Comparison of ENCODE assay signal across 25 cellular contexts in genomic region chr1:31327381-31327780, GRCh38. TPM values are rescaled to one million over a fixed set of nuclear protein-coding genes. Genes with fewer than 3 reads are reported as not detected.
DNase-seq lines count a peak whose midpoint lies in the region; ATAC-seq and TF ChIP-seq lines count a peak whose summit lies in the region.
"Had no signal": no experiment of that assay in that cellular context is flagged by ENCODE, and none has a peak within 500 bp of the region (broad histone marks: within the 10 kb centered on the region; RNA-seq: fewer than 3 reads in every experiment).

No MANE protein-coding gene starts in this region.

- peak; percentile 14 for DNase-seq in LHCN-M2 (ENCODE audit: low read depth)
- peak; percentile 72 for DNase-seq in mammary epithelial cell
- DNase-seq in fibroblast of villous mesenchyme (ENCODE audit: low read depth) = peak; percentile 69
- peak; percentile 18 for DNase-seq in stromal cell of bone marrow (ENCODE audit: low read depth)
- no peak for DNase-seq in sciatic nerve (ENCODE audit: low spot score)
- DNase-seq in activated T-cell treated with anti-CD3 and anti-CD28 coated beads, Interleukin-2, amount 50 U/mL, for 48 hours = no peak
- DNase-seq in activated T-helper 1 cell treated with anti-CD3 and anti-CD28 coated beads, Interleukin-12 subunit alpha, Interleukin-12 subunit beta, Interleukin-2, Interleukin-4 antibody, amounts not matched to agents 30 ng/mL and 10 ng/mL and 1 ng/mL, durations not matched to agents 14 hours and 24 hours and 36 hours (ENCODE audit: low spot score) = no peak
- DNase-seq: activated CD4-positive, CD25-positive, alpha-beta regulatory T cell treated with anti-CD3 and anti-CD28 coated beads, Interleukin-2, amount 50 U/mL, for 72 hours; activated CD8-positive, alpha-beta memory T cell treated with anti-CD3 and anti-CD28 coated beads for 24 hours; activated T-cell treated with anti-CD3 and anti-CD28 coated beads, Interleukin-2, amount 50 U/mL, for 72 hours; cortex of kidney; head of caudate nucleus; Kasumi-1; left ventricle myocardium inferior; NCI-H1092 treated with DMSO at 0.1 percent for 48 hours; NCI-H2029 treated with DMSO at 0.1 percent for 48 hours; NCI-H510A; small intestine; stimulated activated CD4-positive, alpha-beta T cell treated with anti-CD3 and anti-CD28 coated beads, Interleukin-2, amount 100 ng/mL, for 48 hours; stimulated activated naive CD4-positive, alpha-beta T cell treated with Interleukin-2 at 50 U/mL for 16 hours; tibial artery had no signal

- no peaks in the 10 kb centered on the region for H3K27me3 ChIP-seq in mammary epithelial cell (ENCODE audit: insufficient read depth, low read length)
- H3K27me3 ChIP-seq: tibial artery had no signal

- H2AFZ ChIP-seq in mammary epithelial cell (ENCODE audit: low read depth, low read length) = peak overlapping the region; percentile 76

- H3K4me3 Mint-ChIP-seq in activated T-helper 1 cell treated with anti-CD3 and anti-CD28 coated beads, Interleukin-12 subunit alpha, Interleukin-12 subunit beta, Interleukin-2, Interleukin-4 antibody, amounts not matched to agents 30 ng/mL and 10 ng/mL and 1 ng/mL, durations not matched to agents 14 hours and 24 hours and 36 hours = no peak overlapping the region
- H3K4me3 Mint-ChIP-seq: activated T-cell treated with anti-CD3 and anti-CD28 coated beads, Interleukin-2, amount 50 U/mL, for 72 hours had no signal

- H3K27ac Mint-ChIP-seq in activated T-helper 1 cell treated with anti-CD3 and anti-CD28 coated beads, Interleukin-12 subunit alpha, Interleukin-12 subunit beta, Interleukin-2, Interleukin-4 antibody, amounts not matched to agents 30 ng/mL and 10 ng/mL and 1 ng/mL, durations not matched to agents 14 hours and 24 hours and 36 hours = no peak overlapping the region
- H3K27ac Mint-ChIP-seq: activated T-cell treated with anti-CD3 and anti-CD28 coated beads, Interleukin-2, amount 50 U/mL, for 72 hours; progenitor cell of endocrine pancreas had no signal

- TF ChIP-seq CTCF in mammary epithelial cell (conservative IDR thresholded peaks at IDR 0.05 in 1 of 2, IDR thresholded peaks at IDR 0.05 in 1 of 2; ENCODE audit: extremely low read depth in 1 of 2, insufficient read depth in 1 of 2, low read depth in 1 of 2, low read length in 2 of 2) (no peak), fibroblast of villous mesenchyme (IDR thresholded peaks at IDR 0.05; ENCODE audit: insufficient read depth, low read depth, low read length) (no peak)

- H3K9me3 Mint-ChIP-seq in activated T-helper 1 cell treated with anti-CD3 and anti-CD28 coated beads, Interleukin-12 subunit alpha, Interleukin-12 subunit beta, Interleukin-2, Interleukin-4 antibody, amounts not matched to agents 30 ng/mL and 10 ng/mL and 1 ng/mL, durations not matched to agents 14 hours and 24 hours and 36 hours = no peaks in the 10 kb centered on the region
- H3K9me3 Mint-ChIP-seq: activated naive CD4-positive, alpha-beta T cell treated with anti-CD3 and anti-CD28 coated beads, Interleukin-2, amount 50 U/mL, for 72 hours; activated T-cell treated with anti-CD3 and anti-CD28 coated beads, Interleukin-2, amount 50 U/mL, for 72 hours had no signal

- intact Hi-C loops in mammary epithelial cell (cut with micrococcal nuclease) = loop anchor here (2.0 kb wide), 1 partner anchor 143 kb away; no protein-coding TSS in a partner anchor
- intact Hi-C loops in sciatic nerve (cut with DNase I) = no loop called here
- intact Hi-C loops in activated T-helper 1 cell treated with anti-CD3 and anti-CD28 coated beads, Interleukin-12 subunit alpha, Interleukin-12 subunit beta, Interleukin-2, Interleukin-4 antibody, amounts not matched to agents 30 ng/mL and 10 ng/mL and 1 ng/mL, durations not matched to agents 14 hours and 24 hours and 36 hours (cut with micrococcal nuclease) = no loop called here

- no peak for ATAC-seq in sciatic nerve
- ATAC-seq: activated naive CD4-positive, alpha-beta T cell treated with anti-CD3 and anti-CD28 coated beads, Interleukin-2, amount 50 U/mL, for 72 hours; activated T-cell treated with anti-CD3 and anti-CD28 coated beads, Interleukin-2, amount 50 U/mL, for 72 hours had no signal

- H4K20me1 ChIP-seq in mammary epithelial cell (ENCODE audit: insufficient read depth, low read length) = no peaks in the 10 kb centered on the region

- H3K4me1 Mint-ChIP-seq in activated T-helper 1 cell treated with anti-CD3 and anti-CD28 coated beads, Interleukin-12 subunit alpha, Interleukin-12 subunit beta, Interleukin-2, Interleukin-4 antibody, amounts not matched to agents 30 ng/mL and 10 ng/mL and 1 ng/mL, durations not matched to agents 14 hours and 24 hours and 36 hours (ENCODE audit: low read depth) = no peaks in the 10 kb centered on the region

- peaks cover 11% of the 10 kb centered on the region for H3K4me1 ChIP-seq in mammary epithelial cell (ENCODE audit: insufficient read depth, low read length)
- H3K4me1 ChIP-seq: HAP-1, tibial artery had no signal

- in situ Hi-C loops in mammary epithelial cell (cut with MboI; ENCODE audit: low sequenced_read_pairs in 2 of 2) = no loop called here

- H3K27me3 Mint-ChIP-seq in activated T-helper 1 cell treated with anti-CD3 and anti-CD28 coated beads, Interleukin-12 subunit alpha, Interleukin-12 subunit beta, Interleukin-2, Interleukin-4 antibody, amounts not matched to agents 30 ng/mL and 10 ng/mL and 1 ng/mL, durations not matched to agents 14 hours and 24 hours and 36 hours (ENCODE audit: insufficient read depth) = no peaks in the 10 kb centered on the region
- H3K27me3 Mint-ChIP-seq: progenitor cell of endocrine pancreas had no signal

- peaks cover 2% of the 10 kb centered on the region for H3K36me3 Mint-ChIP-seq in activated T-helper 1 cell treated with anti-CD3 and anti-CD28 coated beads, Interleukin-12 subunit alpha, Interleukin-12 subunit beta, Interleukin-2, Interleukin-4 antibody, amounts not matched to agents 30 ng/mL and 10 ng/mL and 1 ng/mL, durations not matched to agents 14 hours and 24 hours and 36 hours (ENCODE audit: low read depth)

- no TSS peak for BruUV-seq in mammary epithelial cell (replicated peaks; lab: Mats Ljungman, UMichigan)

- no peak overlapping the region for H3K4me3 ChIP-seq in mammary epithelial cell (replicated peaks in 1 of 3; ENCODE audit: insufficient read depth in 1 of 3, low read depth in 2 of 3, low read length in 3 of 3)
- no peak overlapping the region for H3K4me3 ChIP-seq in fibroblast of villous mesenchyme (ENCODE audit: low read depth, low read length)
- H3K4me3 ChIP-seq: HAP-1, left ventricle myocardium inferior, tibial artery had no signal

- no peak overlapping the region for H3K9ac ChIP-seq in mammary epithelial cell (ENCODE audit: insufficient read depth, low read length)

- no peaks in the 10 kb centered on the region for H3K9me3 ChIP-seq in mammary epithelial cell (replicated peaks; ENCODE audit: insufficient read depth, low read length)
- H3K9me3 ChIP-seq: HAP-1, left ventricle myocardium inferior, tibial artery had no signal

- H3K79me2 ChIP-seq in mammary epithelial cell (ENCODE audit: insufficient read depth, low read length) = no peaks in the 10 kb centered on the region

- CTCF ChIA-PET in mammary epithelial cell (lab: Charles Lee; ENCODE audit: low non-redundant PET) = interaction anchor here (0.6 kb wide), 1 partner anchor 15 kb away, joined by 4 read pairs; no protein-coding TSS in a partner anchor

- H3K36me3 ChIP-seq in mammary epithelial cell (ENCODE audit: insufficient read depth, low read length) = peaks cover 2% of the 10 kb centered on the region
- H3K36me3 ChIP-seq: HAP-1 had no signal

- 21% methylated on average over 3 of the region's 3 CpGs for WGBS in mammary epithelial cell (ENCODE audit: low coverage, missing lambda C conversion rate)

- H3K27ac ChIP-seq in mammary epithelial cell (ENCODE audit: insufficient read depth, low read depth, low read length) = peak overlapping the region; percentile 69
- H3K27ac ChIP-seq: left ventricle myocardium inferior, tibial artery had no signal

- H3K4me2 ChIP-seq in mammary epithelial cell (ENCODE audit: insufficient read depth, low read depth, low read length) = peak overlapping the region; percentile 66

- dilution Hi-C loops in mammary epithelial cell (cut with HindIII; ENCODE audit: low sequenced_read_pairs) = no loop called here

RNA-seq across cellular contexts. Expression of gene ZCCHC17, which starts 30.5 kb away (rescaled TPM):
- total RNA-seq in LHCN-M2 (2014; rRNA removed) (38.5 and 47.6 TPM in 2 replicates), mammary epithelial cell (10 to 100 TPM; 47.5 to 49.7 TPM), fibroblast of villous mesenchyme (25.4 and 45.3 TPM in 2 replicates), sciatic nerve (27.1 TPM)
- polyA plus RNA-seq in LHCN-M2 (2012) = 45.1 TPM
- 65.7 TPM for polyA plus RNA-seq in mammary epithelial cell
- polyA minus RNA-seq in mammary epithelial cell = 39.7 TPM
- total RNA-seq in activated T-helper 1 cell treated with anti-CD3 and anti-CD28 coated beads, Interleukin-12 subunit alpha, Interleukin-12 subunit beta, Interleukin-2, Interleukin-4 antibody, amounts not matched to agents 30 ng/mL and 10 ng/mL and 1 ng/mL, durations not matched to agents 14 hours and 24 hours and 36 hours = 24.1 and 24.7 TPM in 2 replicates

RNA-seq across cellular contexts. Expression of gene SNRNP40, which starts 30.8 kb away (rescaled TPM):
- total RNA-seq in LHCN-M2 (2014; rRNA removed) (90.3 and 96.7 TPM in 2 replicates), mammary epithelial cell (10 to 100 TPM; 50.9 to 69.8 TPM), fibroblast of villous mesenchyme (85.7 and 114 TPM in 2 replicates), sciatic nerve (39.5 TPM)
- polyA plus RNA-seq in LHCN-M2 (2012) = 38.3 TPM
- polyA plus RNA-seq in mammary epithelial cell = 60.2 TPM
- polyA minus RNA-seq in mammary epithelial cell = 77.9 TPM
- total RNA-seq in activated T-helper 1 cell treated with anti-CD3 and anti-CD28 coated beads, Interleukin-12 subunit alpha, Interleukin-12 subunit beta, Interleukin-2, Interleukin-4 antibody, amounts not matched to agents 30 ng/mL and 10 ng/mL and 1 ng/mL, durations not matched to agents 14 hours and 24 hours and 36 hours = 118 and 119 TPM in 2 replicates

RNA-seq across cellular contexts. Expression of gene FABP3, which starts 45.5 kb away (rescaled TPM):
- total RNA-seq in LHCN-M2 (2014; rRNA removed) = 5.1 and 10.2 TPM in 2 replicates
- polyA plus RNA-seq in LHCN-M2 (2012) = 90.8 TPM
- total RNA-seq in mammary epithelial cell = under 1 TPM in 1 of 2 donors, not detected in 1; 0.33 TPM
- polyA plus RNA-seq in mammary epithelial cell = 0.24 TPM
- polyA minus RNA-seq in mammary epithelial cell = not detected
- 54.8 and 89.9 TPM in 2 replicates for total RNA-seq in fibroblast of villous mesenchyme
- 6.5 TPM for total RNA-seq in sciatic nerve
- not detected in 2 replicates for total RNA-seq in activated T-helper 1 cell treated with anti-CD3 and anti-CD28 coated beads, Interleukin-12 subunit alpha, Interleukin-12 subunit beta, Interleukin-2, Interleukin-4 antibody, amounts not matched to agents 30 ng/mL and 10 ng/mL and 1 ng/mL, durations not matched to agents 14 hours and 24 hours and 36 hours
- total RNA-seq: activated naive CD4-positive, alpha-beta T cell treated with anti-CD3 and anti-CD28 coated beads, Interleukin-2, amount 50 U/mL, for 72 hours; activated T-cell treated with anti-CD3 and anti-CD28 coated beads, Interleukin-2, amount 50 U/mL, for 72 hours; HT1080 had no signal

Comparison
In these comparisons a context has a peak if more than half of its experiments do, and no peak if none do; other contexts are left out.
1. DNase-seq: peak in LHCN-M2 (single experiment), mammary epithelial cell (single experiment), fibroblast of villous mesenchyme (single experiment) and stromal cell of bone marrow (single experiment); none in sciatic nerve (single experiment), activated T-cell treated with anti-CD3 and anti-CD28 coated beads, Interleukin-2, amount 50 U/mL, for 48 hours (0 of 2) and activated T-helper 1 cell treated with anti-CD3 and anti-CD28 coated beads, Interleukin-12 subunit alpha, Interleukin-12 subunit beta, Interleukin-2, Interleukin-4 antibody, amounts not matched to agents 30 ng/mL and 10 ng/mL and 1 ng/mL, durations not matched to agents 14 hours and 24 hours and 36 hours (single experiment).